Comparison of ENCODE assay signal across 20 cellular contexts in genomic region chr16:66457888-66458287, GRCh38. TPM values are rescaled to one million over a fixed set of nuclear protein-coding genes. Genes with fewer than 3 reads are reported as not detected.
DNase-seq lines count a peak whose midpoint lies in the region; ATAC-seq, FAIRE-seq and TF ChIP-seq lines count a peak whose summit lies in the region.
"Had no signal": no experiment of that assay in that cellular context is flagged by ENCODE, and none has a peak within 500 bp of the region (broad histone marks: within the 10 kb centered on the region; RNA-seq: fewer than 3 reads in every experiment).

No MANE protein-coding gene starts in this region.

- no peak for FAIRE-seq in A549 (lab: Jason Lieb, UNC)

- TF ChIP-seq EP300 in A549 (IDR thresholded peaks at IDR 0.05) = no peak

- no peak overlapping the region for H3K4me3 ChIP-seq in A549
- H3K4me3 ChIP-seq: SK-N-MC, stomach, upper lobe of right lung had no signal

- DNase-seq in A549 (ENCODE audit: low read depth in 1 of 2, low spot score in 1 of 2) (peak in 1 of 2 experiments; percentile 20), GM04504 (ENCODE audit: low read depth) (peak; percentile 21), RWPE1 (ENCODE audit: low spot score) (peak; percentile 39), iPS-NIHi7 (ENCODE audit: extremely low spot score) (peak; percentile 44), DMS114 treated with DMSO at 0.1 percent for 48 hours (lab: John Stamatoyannopoulos, UW; ENCODE audit: unreplicated experiment) (no peak), AML-193 (lab: John Stamatoyannopoulos, UW) (no peak), GM19240 (ENCODE audit: insufficient read length, low spot score) (no peak)
- DNase-seq: activated CD4-positive, alpha-beta T cell treated with anti-CD3 and anti-CD28 coated beads for 1 hour; activated effector memory CD4-positive, alpha-beta T cell treated with Interleukin-2 at 50 U/mL for 16 hours; central memory CD4-positive, alpha-beta T cell; effector CD4-positive, alpha-beta T cell; glutamatergic neuron; NCI-H1048; NCI-H2107; OCI-M1; stomach; T-helper 9 cell; upper lobe of right lung had no signal

- H3K4me2 ChIP-seq in A549 = no peak overlapping the region

- TF ChIP-seq RAD21 in A549 (conservative IDR thresholded peaks at IDR 0.05 in 1 of 2, IDR thresholded peaks at IDR 0.05 in 1 of 2) = no peak

- CTCF ChIA-PET in A549 (lab: Yijun Ruan, JAX) = interaction anchor here (1.0 to 3.5 kb wide), 5 partner anchors 10 to 146 kb away, joined by 3 to 17 read pairs (median 4); partner anchors contain the start of gene CMTM3
- CTCF ChIA-PET in RWPE1 (lab: Yijun Ruan, JAX) = no interaction called here

- H3K4me1 ChIP-seq in A549 = 0 out of 3 replicates have a peak, but pooled peaks cover 3% of the 10 kb centered on the region
- H3K4me1 ChIP-seq: stomach, upper lobe of right lung had no signal

- ATAC-seq in A549 (peak; percentile 30 to 38; a peak in 2 of 6 replicates), GM18861 (IDR thresholded peaks at IDR 0.05; ENCODE audit: unreplicated experiment) (no peak)
- ATAC-seq: upper lobe of right lung had no signal

- TF ChIP-seq CTCF in A549 (IDR thresholded peaks at IDR 0.05) (no peak), RWPE1 (conservative IDR thresholded peaks at IDR 0.05; ENCODE audit: low read depth) (no peak)

- no peak overlapping the region for H3K27ac ChIP-seq in A549
- no peak overlapping the region for H3K27ac ChIP-seq in RWPE1
- H3K27ac ChIP-seq: SK-N-MC, stomach, upper lobe of right lung had no signal

- POLR2A ChIA-PET in A549 (lab: Yijun Ruan, JAX) = no interaction called here
- POLR2A ChIA-PET in RWPE1 (lab: Yijun Ruan, JAX; ENCODE audit: low non-redundant PET) = no interaction called here

- TF ChIP-seq POLR2A in A549 (IDR thresholded peaks at IDR 0.05; ENCODE audit: low read length) = no peak

- WGBS in A549 (ENCODE audit: missing lambda C conversion rate) = 32% methylated on average over 4 of the region's 4 CpGs

- no peaks in the 10 kb centered on the region for H3K9me3 ChIP-seq in A549
- H3K9me3 ChIP-seq: stomach, upper lobe of right lung had no signal

TF ChIP-seq in A549, 52 proteins besides CTCF, POLR2A, EP300 and RAD21:
- peak; percentile 100 for TF ChIP-seq MAFK (IDR thresholded peaks at IDR 0.05; ENCODE audit: partially characterized antibody)
- no peak for TF ChIP-seq RARB (CRISPR knock-in tag; IDR thresholded peaks at IDR 0.05)

RNA-seq across cellular contexts. Expression of gene BEAN1, which starts 30.8 kb away (rescaled TPM):
- polyA plus RNA-seq in A549 (2011; rRNA removed) (0.98 and 1.4 TPM in 2 replicates), A549 (2017; fragmentation: RNase III; extraction: RNeasy Plus Mini Kit Qiagen cat#74134 plus additional on column Dnase treatment) (1.2 to 2.4 TPM (median 1.7 TPM) in 3 replicates)
- polyA plus RNA-seq in A549 (2012; cell fraction: cytosol; rRNA removed) = 0.58 and 0.63 TPM in 2 replicates
- 1.3 and 1.5 TPM in 2 replicates for polyA plus RNA-seq in A549 (2012; cell fraction: nucleus; rRNA removed)
- 0.83 and 1.4 TPM in 2 replicates for polyA minus RNA-seq in A549 (2011; rRNA and poly(A)+ RNA removed)

Comparison
In these comparisons a context has a peak if more than half of its experiments do, and no peak if none do; other contexts are left out.
1. DNase-seq: peak in GM04504 (single experiment), RWPE1 (single experiment) and iPS-NIHi7 (single experiment); none in DMS114 treated with DMSO at 0.1 percent for 48 hours (single experiment), AML-193 (0 of 2) and GM19240 (single experiment).